ENCODE assay signal across 11 cellular contexts in genomic region chr3:42476225-42477160, GRCh38. TPM values are rescaled to one million over a fixed set of nuclear protein-coding genes. Genes with fewer than 3 reads are reported as not detected.
DNase-seq lines count a peak whose midpoint lies in the region; ATAC-seq and TF ChIP-seq lines count a peak whose summit lies in the region.
"Had no signal": no experiment of that assay in that cellular context is flagged by ENCODE, and none has a peak within 500 bp of the region (broad histone marks: within the 10 kb centered on the region; RNA-seq: fewer than 3 reads in every experiment).

No MANE protein-coding gene starts in this region.

- H3K4me1 Mint-ChIP-seq in Calu3 (ENCODE audit: low read depth, unreplicated experiment) (peaks cover 62% of the 10 kb centered on the region), nephron progenitor cell (peaks cover 6% of the 10 kb centered on the region), mesothelial cell of epicardium (peaks cover 11% of the 10 kb centered on the region)
- H3K4me1 Mint-ChIP-seq: IgD-negative memory B cell had no signal

- H3K27me3 Mint-ChIP-seq in Calu3 (ENCODE audit: unreplicated experiment): no peaks in the 10 kb centered on the region
- peaks cover 22% of the 10 kb centered on the region for H3K27me3 Mint-ChIP-seq in nephron progenitor cell (ENCODE audit: low read depth, poor library complexity)
- peaks cover 22% of the 10 kb centered on the region for H3K27me3 Mint-ChIP-seq in mesothelial cell of epicardium (ENCODE audit: low read depth)

- intact Hi-C loops in Calu3 (cut with micrococcal nuclease; ENCODE audit: unreplicated experiment): no loop called here

- no peak overlapping the region for H3K4me3 Mint-ChIP-seq in Calu3 (ENCODE audit: low read depth, unreplicated experiment)
- no peak overlapping the region for H3K4me3 Mint-ChIP-seq in nephron progenitor cell
- no peak overlapping the region for H3K4me3 Mint-ChIP-seq in mesothelial cell of epicardium
- H3K4me3 Mint-ChIP-seq: IgD-negative memory B cell had no signal

- H3K9me3 Mint-ChIP-seq in Calu3 (ENCODE audit: low read depth, unreplicated experiment) (peaks cover 7% of the 10 kb centered on the region), nephron progenitor cell (peaks cover 16% of the 10 kb centered on the region), mesothelial cell of epicardium (peaks cover 11% of the 10 kb centered on the region)

- H3K27ac Mint-ChIP-seq in Calu3 (ENCODE audit: unreplicated experiment) (no peak overlapping the region), nephron progenitor cell (peak overlapping the region; percentile 58), mesothelial cell of epicardium (no peak overlapping the region)
- H3K27ac Mint-ChIP-seq: IgD-negative memory B cell had no signal

- ATAC-seq in HG03159 (IDR thresholded peaks at IDR 0.05; ENCODE audit: unreplicated experiment): no peak

- TF ChIP-seq CTCF in Calu3 (IDR thresholded peaks at IDR 0.05; ENCODE audit: unreplicated experiment) (no peak), nephron progenitor cell (IDR thresholded peaks at IDR 0.05) (no peak), mesothelial cell of epicardium (IDR thresholded peaks at IDR 0.05; ENCODE audit: unreplicated experiment) (no peak)

- BruUV-seq in Calu3 (replicated peaks; lab: Mats Ljungman, UMichigan): no TSS peak

- DNase-seq in Calu3: peak; percentile 91
- DNase-seq in NCI-H2196 (lab: John Stamatoyannopoulos, UW; ENCODE audit: unreplicated experiment): peak; percentile 20
- peak; percentile 35 for DNase-seq in epidermal melanocyte (ENCODE audit: insufficient read length, low spot score)
- no peak for DNase-seq in nephron progenitor cell
- no peak for DNase-seq in SHP77 treated with DMSO at 0.1 percent for 48 hours (lab: John Stamatoyannopoulos, UW)
- no peak for DNase-seq in Ammon's horn (ENCODE audit: low spot score)
- no peak for DNase-seq in mesothelial cell of epicardium (ENCODE audit: low spot score in 2 of 2, unreplicated experiment in 2 of 2)
- DNase-seq: dorsolateral prefrontal cortex, uterus had no signal

- H3K36me3 Mint-ChIP-seq in Calu3 (ENCODE audit: insufficient read depth, unreplicated experiment) (no peaks in the 10 kb centered on the region), nephron progenitor cell (ENCODE audit: low read depth) (no peaks in the 10 kb centered on the region), mesothelial cell of epicardium (no peaks in the 10 kb centered on the region)
- H3K36me3 Mint-ChIP-seq: IgD-negative memory B cell had no signal

- CTCF ChIA-PET in Calu3 (lab: Charles Lee): interaction anchor here (0.6 to 1.3 kb wide), 4 partner anchors 10 to 26 kb away, joined by 3 to 9 read pairs (median 3); partner anchors contain the start of gene VIPR1

RNA-seq across cellular contexts. Expression of gene VIPR1, which starts 25.9 kb away (rescaled TPM):
- total RNA-seq in Calu3 (2022) (16.6 and 19.2 TPM in 2 replicates), mesothelial cell of epicardium (2.1 to 2.8 TPM (median 2.3 TPM) in 3 replicates)

Comparison
In these comparisons a context has a peak if more than half of its experiments do, and no peak if none do; other contexts are left out.
1. DNase-seq: peak in Calu3 (single experiment), NCI-H2196 (single experiment) and epidermal melanocyte (single experiment); none in nephron progenitor cell (single experiment), SHP77 treated with DMSO at 0.1 percent for 48 hours (single experiment), Ammon's horn (single experiment) and mesothelial cell of epicardium (0 of 2).